22 cellular contexts compared by ENCODE assay signal in genomic region chr7:112201839-112202238, GRCh38.
"Had no signal": no experiment of that assay in that cellular context is flagged by ENCODE, and none has a peak within 500 bp of the region (broad histone marks: within the 10 kb centered on the region; RNA-seq: fewer than 3 reads in every experiment).

No MANE protein-coding gene starts in this region.

- H2AFZ ChIP-seq: hepatocyte had no signal

- ATAC-seq: gastroesophageal sphincter; heart left ventricle; left cardiac atrium; left lung; naive thymus-derived CD8-positive, alpha-beta T cell; psoas muscle; right cardiac atrium; stimulated activated effector memory CD8-positive, alpha-beta T cell treated with anti-CD3 and anti-CD28 coated beads, Interleukin-12 subunit alpha, Interleukin-12 subunit beta, amount 100 ng/mL, for 72 hours had no signal

- H3K4me3 ChIP-seq: gastroesophageal sphincter, heart left ventricle, hepatocyte, left lung, psoas muscle, sigmoid colon, stomach, thyroid gland, vagina had no signal

- H3K4me2 ChIP-seq: hepatocyte had no signal

- H3K36me3 ChIP-seq: gastroesophageal sphincter, heart left ventricle, left lung, sigmoid colon, stomach, thyroid gland, vagina had no signal

- DNase-seq: dorsolateral prefrontal cortex; effector CD4-positive, alpha-beta T cell; heart left ventricle; left cardiac atrium; left lung; naive thymus-derived CD8-positive, alpha-beta T cell; nephron progenitor cell; nucleus accumbens; posterior cingulate gyrus; psoas muscle; right cardiac atrium; sigmoid colon; stimulated activated CD4-positive, alpha-beta T cell treated with anti-CD3 and anti-CD28 coated beads, Interleukin-2, amount 100 ng/mL, for 24 hours; stimulated activated CD4-positive, alpha-beta T cell treated with anti-CD3 and anti-CD28 coated beads, Interleukin-4, amount 100 ng/mL, for 24 hours; stimulated activated naive CD4-positive, alpha-beta T cell treated with Interleukin-2 at 50 U/mL for 16 hours; stomach; thyroid gland; trophoblast cell had no signal

- H3K9me3 ChIP-seq: gastroesophageal sphincter, heart left ventricle, left lung, psoas muscle, sigmoid colon, stomach, thyroid gland, vagina had no signal

- H3K27me3 ChIP-seq: dorsolateral prefrontal cortex, gastroesophageal sphincter, heart left ventricle, hepatocyte, sigmoid colon, thyroid gland, vagina had no signal

- H3K27ac ChIP-seq: gastroesophageal sphincter, heart left ventricle, hepatocyte, left lung, psoas muscle, sigmoid colon, stomach, thyroid gland, vagina had no signal
